ENCODE assay signal across 7 cellular contexts in genomic region chr10:117004627-117005453, GRCh38. TPM values are rescaled to one million over a fixed set of nuclear protein-coding genes. Genes with fewer than 3 reads are reported as not detected.
DNase-seq lines count a peak whose midpoint lies in the region; ATAC-seq and TF ChIP-seq lines count a peak whose summit lies in the region.

TSS of gene SHTN1 (minus strand) at chr10:117005187. CDS start at chr10:117005079, 108 bp downstream.

- TF ChIP-seq CTCF in GM13977 (IDR thresholded peaks at IDR 0.05; ENCODE audit: extremely low read depth, insufficient read depth, missing control alignments) (no peak), WERI-Rb-1 (IDR thresholded peaks at IDR 0.05; ENCODE audit: low read depth, low read length) (0 out of 2 replicates have a peak, but pooled peaks have one; percentile 1), lower lobe of right lung (IDR thresholded peaks at IDR 0.05) (no peak)

- ATAC-seq in HG02798 (IDR thresholded peaks at IDR 0.05; ENCODE audit: poor library complexity, unreplicated experiment) (peak; percentile 67), lower lobe of right lung (peak; percentile 97)

- intact Hi-C loops in lower lobe of right lung (cut with DNase I), result no loop called here

- H3K4me3 ChIP-seq in WERI-Rb-1 (ENCODE audit: low read depth, low read length) (peak within 1 kb of the TSS; percentile 86), lower lobe of right lung (peak within 1 kb of the TSS; percentile 74)
- H3K4me3 ChIP-seq in effector memory CD4-positive, alpha-beta T cell (ENCODE audit: insufficient read depth, low read depth, low read length, poor library complexity, severe bottlenecking), result peak within 1 kb of the TSS; percentile 42

- H3K36me3 ChIP-seq in WERI-Rb-1, result peaks cover 2% of the 10 kb centered on the region; the same call in 1 of the 2 replicates
- no peaks in the 10 kb centered on the region for H3K36me3 ChIP-seq in effector memory CD4-positive, alpha-beta T cell (ENCODE audit: control insufficient read depth, insufficient read depth, low read length)
- H3K36me3 ChIP-seq in lower lobe of right lung, result no peaks in the 10 kb centered on the region

- no peaks in the 10 kb centered on the region for H3K4me1 ChIP-seq in effector memory CD4-positive, alpha-beta T cell (ENCODE audit: control insufficient read depth, insufficient read depth, low read length, poor library complexity, severe bottlenecking)
- peaks cover 4% of the 10 kb centered on the region for H3K4me1 ChIP-seq in lower lobe of right lung

- H3K9me3 ChIP-seq in WERI-Rb-1 (ENCODE audit: severe bottlenecking) (no peaks in the 10 kb centered on the region), lower lobe of right lung (no peaks in the 10 kb centered on the region)
- no peaks in the 10 kb centered on the region for H3K9me3 ChIP-seq in effector memory CD4-positive, alpha-beta T cell (ENCODE audit: control insufficient read depth, low read length)

- no peaks in the 10 kb centered on the region for H3K27me3 ChIP-seq in WERI-Rb-1 (ENCODE audit: insufficient read depth, low read depth, severe bottlenecking)
- H3K27me3 ChIP-seq in effector memory CD4-positive, alpha-beta T cell (replicated peaks; ENCODE audit: control insufficient read depth, insufficient read depth, low read length, poor library complexity, severe bottlenecking), result peaks cover 15% of the 10 kb centered on the region
- no peaks in the 10 kb centered on the region for H3K27me3 ChIP-seq in lower lobe of right lung (ENCODE audit: low read depth)

- DNase-seq in GM13977 (ENCODE audit: low spot score), result peak; percentile 44
- peak; percentile 86 to 90 for DNase-seq in NCI-H2081 (lab: John Stamatoyannopoulos, UW)
- peak; percentile 91 for DNase-seq in WERI-Rb-1
- peak in 1 of 3 donors; percentile 7 for DNase-seq in effector memory CD4-positive, alpha-beta T cell
- peak; percentile 91 for DNase-seq in lower lobe of right lung
- peak; percentile 4 to 11 for DNase-seq in stimulated activated CD4-positive, alpha-beta T cell treated with anti-CD3 and anti-CD28 coated beads, Interleukin-4, amount 100 ng/mL, for 48 hours (ENCODE audit: low read depth in 2 of 2)

- H3K27ac ChIP-seq in WERI-Rb-1, result peak within 1 kb of the TSS; percentile 86
- H3K27ac ChIP-seq in effector memory CD4-positive, alpha-beta T cell (ENCODE audit: insufficient read depth, low read length, poor library complexity, severe bottlenecking), result no peak within 1 kb of the TSS
- peak within 1 kb of the TSS; percentile 93 for H3K27ac ChIP-seq in lower lobe of right lung

- in situ Hi-C loops in GM13977 (cut with MboI; ENCODE audit: low pct_unique_long_range_greater_than_20kb, low sequenced_read_pairs, unreplicated experiment), result no loop called here

RNA-seq across cellular contexts. Expression of gene SHTN1, which starts in this region (rescaled TPM):
- total RNA-seq in lower lobe of right lung, result 43.1 TPM
